14 cellular contexts compared by ENCODE assay signal in the genomic region with DNA sequence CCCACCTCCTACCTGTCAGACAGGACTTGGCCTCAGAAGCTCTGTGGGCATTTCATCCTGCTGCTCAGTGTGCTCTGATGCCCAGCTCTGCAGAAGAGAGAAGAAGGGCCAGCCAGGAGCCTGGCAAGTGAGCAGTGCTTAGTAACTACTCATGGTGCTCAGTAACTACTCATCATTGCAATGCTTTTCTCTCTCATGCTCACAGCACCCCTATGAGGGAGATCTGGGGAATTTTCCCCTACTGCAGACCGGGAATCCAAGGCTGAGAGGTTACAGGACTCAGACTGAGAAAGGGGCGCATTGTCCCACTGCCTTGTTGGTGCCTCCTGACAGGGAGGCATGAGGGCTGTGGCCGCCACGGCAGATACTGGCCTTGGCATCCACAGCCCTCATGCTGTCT.
DNase-seq lines count a peak whose midpoint lies in the region; ATAC-seq and TF ChIP-seq lines count a peak whose summit lies in the region.
"Had no signal": no experiment of that assay in that cellular context is flagged by ENCODE, and none has a peak within 500 bp of the region (broad histone marks: within the 10 kb centered on the region; RNA-seq: fewer than 3 reads in every experiment).

No MANE protein-coding gene starts in this region.

- TF ChIP-seq EP300 in sigmoid colon (IDR thresholded peaks at IDR 0.05), result no peak

- H3K9me3 ChIP-seq in sigmoid colon (peaks cover 0 to 4% (median 0%) of the 10 kb centered on the region in 4 donors), T-helper 17 cell (ENCODE audit: control insufficient read depth, low read length, poor library complexity, severe bottlenecking) (no peaks in the 10 kb centered on the region)
- H3K9me3 ChIP-seq: colonic mucosa, suprapubic skin had no signal

- H3K27ac ChIP-seq in sigmoid colon, result no peak overlapping the region
- H3K27ac ChIP-seq: colonic mucosa, suprapubic skin had no signal

- in situ Hi-C loops in astrocyte of the cerebellum (cut with HindIII; ENCODE audit: low sequenced_read_pairs), result no loop called here

- TF ChIP-seq CTCF in astrocyte of the cerebellum (IDR thresholded peaks at IDR 0.05; ENCODE audit: low read depth, low read length, missing control alignments) (peak; percentile 38), sigmoid colon (IDR thresholded peaks at IDR 0.05) (no peak)

- H3K4me1 ChIP-seq in sigmoid colon, result no peaks in the 10 kb centered on the region
- H3K4me1 ChIP-seq: colonic mucosa, suprapubic skin had no signal

- no peak overlapping the region for H3K27ac Mint-ChIP-seq in T-helper 17 cell

- no peak for ATAC-seq in GM18907 (IDR thresholded peaks at IDR 0.05; ENCODE audit: unreplicated experiment)
- ATAC-seq in T-helper 17 cell, result no peak
- ATAC-seq: right cardiac atrium had no signal

- intact Hi-C loops in sigmoid colon (cut with DNase I), result no loop called here

- WGBS in sigmoid colon, 2 donors, result 72 to 86% methylated on average over 4 of the region's 4 CpGs

- TF ChIP-seq POLR2A in sigmoid colon (IDR thresholded peaks at IDR 0.05), result no peak

- H3K36me3 Mint-ChIP-seq in T-helper 17 cell (ENCODE audit: low read depth), result peaks cover 2% of the 10 kb centered on the region

- no peak overlapping the region for H3K4me3 Mint-ChIP-seq in T-helper 17 cell

- DNase-seq in HCEC 1CT (peak; percentile 42), astrocyte of the cerebellum (ENCODE audit: low read depth) (no peak), glomerular visceral epithelial cell (ENCODE audit: extremely low spot score) (peak; percentile 4), sigmoid colon (peak; percentile 41), T-helper 17 cell (no peak), NCI-H748 (lab: John Stamatoyannopoulos, UW; ENCODE audit: unreplicated experiment) (no peak)
- DNase-seq: activated CD4-positive, alpha-beta T cell treated with anti-CD3 and anti-CD28 coated beads, Interleukin-2, amount 50 U/mL, for 4 hours; activated gamma-delta T cell treated with Interleukin-2 at 50 U/mL for 16 hours; colonic mucosa; DMS 273 treated with DMSO at 0.1 percent for 48 hours; NCI-H2029 treated with DMSO at 0.1 percent for 48 hours had no signal

- no peak overlapping the region for H3K4me3 ChIP-seq in astrocyte of the cerebellum (ENCODE audit: low read depth, low read length)
- no peak overlapping the region for H3K4me3 ChIP-seq in sigmoid colon
- H3K4me3 ChIP-seq: colonic mucosa, suprapubic skin had no signal

- H3K36me3 ChIP-seq in sigmoid colon, result no peaks in the 10 kb centered on the region
- H3K36me3 ChIP-seq: colonic mucosa, suprapubic skin had no signal

- peaks cover 5 to 70% (median 34%) of the 10 kb centered on the region in 3 donors for H3K27me3 ChIP-seq in sigmoid colon

- peaks cover 45% of the 10 kb centered on the region for H3K27me3 Mint-ChIP-seq in T-helper 17 cell

- H3K4me1 Mint-ChIP-seq in T-helper 17 cell, result no peaks in the 10 kb centered on the region

Comparison
In these comparisons a context has a peak if more than half of its experiments do, and no peak if none do; other contexts are left out.
1. DNase-seq: peak in HCEC 1CT (single experiment), glomerular visceral epithelial cell (single experiment) and sigmoid colon (single experiment); none in astrocyte of the cerebellum (single experiment), T-helper 17 cell (0 of 3) and NCI-H748 (single experiment).